Comparison of ENCODE assay signal across 8 cellular contexts in genomic region chr17:7253082-7253481, GRCh38. TPM values are rescaled to one million over a fixed set of nuclear protein-coding genes. Genes with fewer than 3 reads are reported as not detected.
DNase-seq lines count a peak whose midpoint lies in the region; ATAC-seq and TF ChIP-seq lines count a peak whose summit lies in the region.

No MANE protein-coding gene starts in this region.

- no peaks in the 10 kb centered on the region for H3K27me3 Mint-ChIP-seq in central memory CD8-positive, alpha-beta T cell
- H3K27me3 Mint-ChIP-seq in naive B cell, result no peaks in the 10 kb centered on the region

- in situ Hi-C loops in ACHN (cut with HindIII; ENCODE audit: low pct_ligation_motif_present, low pct_unique_long_range_greater_than_20kb, low sequenced_read_pairs), result no loop called here

- POLR2A ChIA-PET in AG04450 (lab: Yijun Ruan, JAX), result no interaction called here

- H3K27me3 ChIP-seq in AG04450 (ENCODE audit: control insufficient read depth, insufficient read depth, low read length) (no peaks in the 10 kb centered on the region), KMS-11 (ENCODE audit: insufficient read depth, low read depth) (no peaks in the 10 kb centered on the region)

- H3K36me3 ChIP-seq in KMS-11 (ENCODE audit: insufficient read depth), result no peaks in the 10 kb centered on the region

- H3K4me1 ChIP-seq in KMS-11 (ENCODE audit: low read depth, poor library complexity, severe bottlenecking), result no peaks in the 10 kb centered on the region

- no peak overlapping the region for H3K27ac ChIP-seq in AG04450 (ENCODE audit: low read depth, low read length)
- H3K27ac ChIP-seq in KMS-11, result no peak overlapping the region; the same call in 1 of the 2 replicates

- no peaks in the 10 kb centered on the region for H4K20me1 ChIP-seq in KMS-11 (ENCODE audit: insufficient read depth)

- no peaks in the 10 kb centered on the region for H3K79me2 ChIP-seq in KMS-11 (ENCODE audit: insufficient read depth, low read depth)

- H3K4me3 ChIP-seq in AG04450 (ENCODE audit: low read depth, low read length) (peak overlapping the region; percentile 93), KMS-11 (IDR thresholded peaks at IDR 0.05; ENCODE audit: insufficient read depth, low read depth, low read length) (no peak overlapping the region)

- ATAC-seq in central memory CD8-positive, alpha-beta T cell (replicated peaks; ENCODE audit: extremely low read depth, poor library complexity, severe bottlenecking), result no peak
- ATAC-seq in naive B cell (ENCODE audit: low read depth in 2 of 2) (no peak), GM21576 (IDR thresholded peaks at IDR 0.05; ENCODE audit: unreplicated experiment) (no peak), GM21367 (IDR thresholded peaks at IDR 0.05; ENCODE audit: unreplicated experiment) (no peak)

- H3K9ac ChIP-seq in KMS-11, result no peak overlapping the region

- H3K4me3 Mint-ChIP-seq in central memory CD8-positive, alpha-beta T cell, result peak overlapping the region; percentile 93
- H3K4me3 Mint-ChIP-seq in naive B cell, result peak overlapping the region; percentile 90 to 99 (median 98)

- no peaks in the 10 kb centered on the region for H3K9me3 Mint-ChIP-seq in central memory CD8-positive, alpha-beta T cell
- no peaks in the 10 kb centered on the region for H3K9me3 Mint-ChIP-seq in naive B cell

- peak overlapping the region; percentile 39; the same call in 1 of the 2 replicates for H3K4me2 ChIP-seq in KMS-11

- no peak overlapping the region for H2AFZ ChIP-seq in KMS-11 (ENCODE audit: low read depth)

- no peak for DNase-seq in AG04450 (ENCODE audit: low read depth, low spot score)
- DNase-seq in central memory CD8-positive, alpha-beta T cell (ENCODE audit: low spot score in 2 of 2), result no peak
- DNase-seq in naive B cell, result no peak
- no peak for DNase-seq in ACHN
- no peak for DNase-seq in NCI-H128 (lab: John Stamatoyannopoulos, UW; ENCODE audit: unreplicated experiment)

- H3K36me3 Mint-ChIP-seq in central memory CD8-positive, alpha-beta T cell (ENCODE audit: insufficient read depth), result peaks cover 52% of the 10 kb centered on the region
- H3K36me3 Mint-ChIP-seq in naive B cell, result peaks cover 4 to 17% of the 10 kb centered on the region in 2 donors

- no peaks in the 10 kb centered on the region; the same call in 1 of the 2 replicates for H3K9me3 ChIP-seq in AG04450 (ENCODE audit: control insufficient read depth, insufficient read depth, low read length)

- H3K4me1 Mint-ChIP-seq in central memory CD8-positive, alpha-beta T cell, result peaks cover 46% of the 10 kb centered on the region
- peaks cover 47 to 52% (median 48%) of the 10 kb centered on the region in 3 donors for H3K4me1 Mint-ChIP-seq in naive B cell

- CTCF ChIA-PET in AG04450 (lab: Charles Lee), result no interaction called here

- H3K27ac Mint-ChIP-seq in central memory CD8-positive, alpha-beta T cell (ENCODE audit: low read depth), result peak overlapping the region; percentile 93
- peak overlapping the region; percentile 99 to 100 (median 100) for H3K27ac Mint-ChIP-seq in naive B cell

- TF ChIP-seq CTCF in AG04450 (IDR thresholded peaks at IDR 0.05; ENCODE audit: low read depth, low read length) (no peak), KMS-11 (conservative IDR thresholded peaks at IDR 0.05; ENCODE audit: low read depth, low read length) (no peak)

RNA-seq across cellular contexts. Expression of gene ELP5, which starts 1.1 kb away (rescaled TPM):
- polyA plus RNA-seq in AG04450 (2011; rRNA removed) (25.9 and 28.0 TPM in 2 replicates), naive B cell (ENCODE audit: low read depth in 6 of 6) (10 to 100 TPM; 54.2 to 94.8 (median 80.6) TPM)
- polyA minus RNA-seq in AG04450 (2011; rRNA and poly(A)+ RNA removed), result 23.7 and 27.8 TPM in 2 replicates

RNA-seq across cellular contexts. Expression of gene CTDNEP1, which starts 1.5 kb away (rescaled TPM):
- polyA plus RNA-seq in AG04450 (2011; rRNA removed) (115 and 151 TPM in 2 replicates), naive B cell (ENCODE audit: low read depth in 6 of 6) (10 to 100 TPM; 44.6 to 90.2 (median 53.0) TPM)
- 144 and 171 TPM in 2 replicates for polyA minus RNA-seq in AG04450 (2011; rRNA and poly(A)+ RNA removed)

RNA-seq across cellular contexts. Expression of gene CLDN7, which starts 9.2 kb away (rescaled TPM):
- polyA plus RNA-seq in AG04450 (2011; rRNA removed) (0.84 and 1.0 TPM in 2 replicates), naive B cell (ENCODE audit: low read depth in 6 of 6) (1 to 10 TPM in 5 of 6 donors, not detected in 1; 2.9 to 6.9 (median 4.8) TPM)
- 0.26 and 1.2 TPM in 2 replicates for polyA minus RNA-seq in AG04450 (2011; rRNA and poly(A)+ RNA removed)

RNA-seq across cellular contexts. Expression of gene GABARAP, which starts 10.8 kb away (rescaled TPM):
- polyA plus RNA-seq in AG04450 (2011; rRNA removed) (929 and 984 TPM in 2 replicates), naive B cell (ENCODE audit: low read depth in 6 of 6) (1,000 to 10,000 TPM in 4 of 6 donors, 100 to 1,000 TPM in 2; 833 to 1,381 (median 1,181) TPM)
- polyA minus RNA-seq in AG04450 (2011; rRNA and poly(A)+ RNA removed), result 405 and 431 TPM in 2 replicates

RNA-seq across cellular contexts. Expression of gene PHF23, which starts 13.8 kb away (rescaled TPM):
- polyA plus RNA-seq in AG04450 (2011; rRNA removed) (56.3 and 58.7 TPM in 2 replicates), naive B cell (ENCODE audit: low read depth in 6 of 6) (10 to 100 TPM; 11.9 to 24.2 (median 20.5) TPM)
- 58.1 and 72.8 TPM in 2 replicates for polyA minus RNA-seq in AG04450 (2011; rRNA and poly(A)+ RNA removed)
